In the genomic region with DNA sequence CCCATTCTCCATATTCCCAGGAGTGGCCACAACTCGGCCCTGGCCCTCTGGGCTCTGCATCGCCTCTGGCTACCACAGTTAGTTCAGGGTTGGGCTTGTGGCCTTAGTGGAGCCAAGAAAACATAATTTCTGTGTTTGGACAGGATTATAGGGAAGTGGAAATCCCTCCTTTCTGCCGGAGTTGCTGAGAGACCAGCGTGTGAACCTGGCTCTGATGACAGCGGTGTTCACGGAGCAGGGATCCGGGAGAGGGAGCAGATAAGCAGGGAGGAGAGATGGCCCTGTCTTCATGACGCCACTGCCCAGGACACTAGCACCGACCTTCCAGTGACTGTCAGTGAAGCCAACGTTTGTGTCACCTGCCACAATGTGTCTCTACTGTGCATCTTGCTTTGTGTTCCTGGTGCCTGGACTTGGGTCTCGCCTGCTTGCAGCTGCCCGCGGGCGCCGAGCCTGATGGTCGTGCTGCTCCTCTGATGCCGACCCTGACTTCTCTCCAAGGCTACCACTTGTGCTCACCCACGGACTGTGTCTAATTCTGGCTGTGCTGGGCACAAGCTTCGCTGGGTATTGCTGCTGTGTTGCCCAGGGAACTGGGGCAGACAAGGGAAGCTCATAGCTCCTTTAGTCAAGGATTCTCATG, we compare ENCODE assay signal across 19 cellular contexts.
A peak's percentile ranks its signal among the peaks of the same experiment; 100 is the strongest.
DNase-seq lines count a peak whose midpoint lies in the region; TF ChIP-seq lines count a peak whose summit lies in the region.
"Had no signal": no experiment of that assay in that cellular context is flagged by ENCODE, and none has a peak within 500 bp of the region (broad histone marks: within the 10 kb centered on the region; RNA-seq: fewer than 3 reads in every experiment).

No MANE protein-coding gene starts in this region.

- peaks cover 4% of the 10 kb centered on the region for H3K9me3 Mint-ChIP-seq in osteocyte (ENCODE audit: unreplicated experiment)
- H3K9me3 Mint-ChIP-seq: activated naive CD8-positive, alpha-beta T cell treated with anti-CD3 and anti-CD28 coated beads for 36 hours; CD4-positive, alpha-beta T cell; stimulated activated naive B cell treated with anti-CD40 and anti-IgM and Interleukin-4, amounts not matched to agents 10 μg/mL and 1 μg/mL and 100 μg/mL, for 72 hours; T-helper 1 cell treated with Interleukin-12 subunit alpha and Interleukin-12 subunit beta and Interleukin-4 antibody, amounts not matched to agents 30 μg/mL and 1 μg/mL, for 36 hours had no signal

- H3K36me3 ChIP-seq in adrenal gland (replicated peaks in 1 of 2) (no peaks in the 10 kb centered on the region), left ventricle myocardium inferior (no peaks in the 10 kb centered on the region)
- H3K36me3 ChIP-seq: transverse colon had no signal

- TF ChIP-seq CTCF in adrenal gland (IDR thresholded peaks at IDR 0.05) (no peak), left ventricle myocardium inferior (IDR thresholded peaks at IDR 0.05; ENCODE audit: borderline replicate concordance) (no peak), osteocyte (IDR thresholded peaks at IDR 0.05) (no peak), GM10248 (IDR thresholded peaks at IDR 0.05; ENCODE audit: control extremely low read depth, extremely low read depth, low read depth, missing control alignments) (no peak)

- H3K4me3 Mint-ChIP-seq in osteocyte (ENCODE audit: unreplicated experiment) = no peak overlapping the region
- H3K4me3 Mint-ChIP-seq: activated naive CD8-positive, alpha-beta T cell treated with anti-CD3 and anti-CD28 coated beads for 36 hours; CD4-positive, alpha-beta T cell; stimulated activated naive B cell treated with anti-CD40 and anti-IgM and Interleukin-4, amounts not matched to agents 10 μg/mL and 1 μg/mL and 100 μg/mL, for 72 hours; T-helper 1 cell treated with Interleukin-12 subunit alpha and Interleukin-12 subunit beta and Interleukin-4 antibody, amounts not matched to agents 30 μg/mL and 1 μg/mL, for 36 hours had no signal

- no peaks in the 10 kb centered on the region for H3K4me1 Mint-ChIP-seq in osteocyte (ENCODE audit: unreplicated experiment)
- H3K4me1 Mint-ChIP-seq: activated naive CD8-positive, alpha-beta T cell treated with anti-CD3 and anti-CD28 coated beads for 36 hours; stimulated activated naive B cell treated with anti-CD40 and anti-IgM and Interleukin-4, amounts not matched to agents 10 μg/mL and 1 μg/mL and 100 μg/mL, for 72 hours had no signal

- H3K4me3 ChIP-seq in adrenal gland = no peak overlapping the region
- no peak overlapping the region for H3K4me3 ChIP-seq in left ventricle myocardium inferior
- H3K4me3 ChIP-seq: transverse colon had no signal

- DNase-seq in A172 (ENCODE audit: low spot score) (peak; percentile 23), adrenal gland (peak in 6 of 7 donors; percentile 35 to 67 (median 50)), left ventricle myocardium inferior (no peak), osteocyte (ENCODE audit: extremely low spot score, unreplicated experiment) (peak; percentile 78), SKM-1 (lab: John Stamatoyannopoulos, UW; ENCODE audit: unreplicated experiment) (no peak), HK-2 (ENCODE audit: unreplicated experiment) (no peak), GM10248 (ENCODE audit: extremely low spot score) (no peak), SIG-M5 treated with dmso at 0.1 percent for 504 hours (lab: John Stamatoyannopoulos, UW; ENCODE audit: unreplicated experiment) (no peak)
- DNase-seq: ACHN; activated naive CD8-positive, alpha-beta T cell treated with anti-CD3 and anti-CD28 coated beads for 36 hours; CD4-positive, alpha-beta T cell; DMS79 treated with DMSO at 0.1 percent for 48 hours; effector CD8-positive, alpha-beta T cell; mesendoderm; NCI-H2081 treated with DMSO at 0.1 percent for 48 hours; NCI-H510A treated with DMSO at 0.1 percent for 48 hours; stimulated activated naive B cell treated with anti-CD40 and anti-IgM and Interleukin-4, amounts not matched to agents 10 μg/mL and 1 μg/mL and 100 μg/mL, for 72 hours; transverse colon had no signal

- no peak for TF ChIP-seq POLR2A in adrenal gland (IDR thresholded peaks at IDR 0.05)

- H3K4me1 ChIP-seq in adrenal gland (replicated peaks in 1 of 2) = peaks cover 0 to 13% of the 10 kb centered on the region in 2 donors
- H3K4me1 ChIP-seq in left ventricle myocardium inferior = peaks cover 13% of the 10 kb centered on the region

- H3K27ac Mint-ChIP-seq in osteocyte (ENCODE audit: unreplicated experiment) = no peak overlapping the region
- H3K27ac Mint-ChIP-seq: activated naive CD8-positive, alpha-beta T cell treated with anti-CD3 and anti-CD28 coated beads for 36 hours; CD4-positive, alpha-beta T cell; stimulated activated naive B cell treated with anti-CD40 and anti-IgM and Interleukin-4, amounts not matched to agents 10 μg/mL and 1 μg/mL and 100 μg/mL, for 72 hours; T-helper 1 cell treated with Interleukin-12 subunit alpha and Interleukin-12 subunit beta and Interleukin-4 antibody, amounts not matched to agents 30 μg/mL and 1 μg/mL, for 36 hours had no signal

- no peaks in the 10 kb centered on the region for H3K9me3 ChIP-seq in adrenal gland (replicated peaks in 1 of 3)
- H3K9me3 ChIP-seq in left ventricle myocardium inferior (replicated peaks) = no peaks in the 10 kb centered on the region
- H3K9me3 ChIP-seq: transverse colon had no signal

- CTCF ChIA-PET in GM10248 (lab: Yijun Ruan, JAX) = interaction anchor here (0.7 kb wide), 1 partner anchor 13 kb away, joined by 3 read pairs; no protein-coding TSS in a partner anchor

- no peaks in the 10 kb centered on the region for H3K27me3 Mint-ChIP-seq in osteocyte (ENCODE audit: unreplicated experiment)
- H3K27me3 Mint-ChIP-seq: activated naive CD8-positive, alpha-beta T cell treated with anti-CD3 and anti-CD28 coated beads for 36 hours; CD4-positive, alpha-beta T cell had no signal

- H3K27me3 ChIP-seq in adrenal gland = no peaks in the 10 kb centered on the region
- peaks cover 32% of the 10 kb centered on the region for H3K27me3 ChIP-seq in left ventricle myocardium inferior (ENCODE audit: low read depth)
- H3K27me3 ChIP-seq: transverse colon had no signal

- POLR2A ChIA-PET in GM10248 (lab: Yijun Ruan, JAX) = interaction anchor here (0.5 kb wide), 1 partner anchor 169 kb away, joined by 5 read pairs; no protein-coding TSS in a partner anchor

- WGBS in adrenal gland, 4 donors = 24 to 43% (median 40%) methylated on average over 5 to 19 of the region's 19 CpGs

- no peaks in the 10 kb centered on the region for H3K36me3 Mint-ChIP-seq in osteocyte (ENCODE audit: unreplicated experiment)
- H3K36me3 Mint-ChIP-seq: activated naive CD8-positive, alpha-beta T cell treated with anti-CD3 and anti-CD28 coated beads for 36 hours; stimulated activated naive B cell treated with anti-CD40 and anti-IgM and Interleukin-4, amounts not matched to agents 10 μg/mL and 1 μg/mL and 100 μg/mL, for 72 hours had no signal

- intact Hi-C loops in adrenal gland (cut with DNase I) (no loop called here), left ventricle myocardium inferior (cut with micrococcal nuclease) (no loop called here)

- H3K27ac ChIP-seq in adrenal gland (peak overlapping the region in 1 of 5 donors; percentile 71), left ventricle myocardium inferior (replicated peaks) (peak overlapping the region; percentile 39)
- H3K27ac ChIP-seq: transverse colon had no signal

Comparison
In these comparisons a context has a peak if more than half of its experiments do, and no peak if none do; other contexts are left out.
1. DNase-seq: peak in A172 (single experiment), adrenal gland (6 of 7) and osteocyte (single experiment); none in left ventricle myocardium inferior (single experiment), SKM-1 (single experiment), HK-2 (single experiment), GM10248 (single experiment) and SIG-M5 treated with dmso at 0.1 percent for 504 hours (single experiment).